Comparison of ENCODE assay signal across 4 cellular contexts in genomic region chr10:46057927-46058326, GRCh38.
TF ChIP-seq lines count a peak whose summit lies in the region.

No MANE protein-coding gene starts in this region.

TF ChIP-seq in HEK293T, 16 proteins besides CTCF, POLR2A, EP300 and RAD21:
- TF ChIP-seq ZNF384 (IDR thresholded peaks at IDR 0.05), result peak; percentile 63; the same call in 1 of the 2 replicates

TF ChIP-seq in GM12878, 131 proteins besides CTCF, POLR2A, EP300 and RAD21:
- TF ChIP-seq ZBTB40 (IDR thresholded peaks at IDR 0.05; ENCODE audit: borderline replicate concordance), result peak; percentile 61

TF ChIP-seq in K562, 482 proteins besides CTCF, POLR2A, EP300 and RAD21:
- TF ChIP-seq ZNF384 (IDR thresholded peaks at IDR 0.05; ENCODE audit: low read depth, low read length) (peak; percentile 81), ZBTB40 (IDR thresholded peaks at IDR 0.05) (peak; percentile 95), ZBTB40 (CRISPR knock-in tag; IDR thresholded peaks at IDR 0.05) (peak; percentile 95)

TF ChIP-seq in HepG2, 621 proteins besides CTCF, POLR2A, EP300 and RAD21:
- TF ChIP-seq ZBTB40 (IDR thresholded peaks at IDR 0.05), result peak; percentile 75
- TF ChIP-seq ZBTB40 (CRISPR knock-in tag; IDR thresholded peaks at IDR 0.05), result peak; percentile 98
